In genomic region chr6:43803783-43804549, GRCh38 we compare ENCODE assay signal across 13 cellular contexts. TPM values are rescaled to one million over a fixed set of nuclear protein-coding genes. Genes with fewer than 3 reads are reported as not detected.
DNase-seq lines count a peak whose midpoint lies in the region; ATAC-seq, FAIRE-seq and TF ChIP-seq lines count a peak whose summit lies in the region.
"Had no signal": no experiment of that assay in that cellular context is flagged by ENCODE, and none has a peak within 500 bp of the region (broad histone marks: within the 10 kb centered on the region; RNA-seq: fewer than 3 reads in every experiment).

No MANE protein-coding gene starts in this region.

- H3K9ac ChIP-seq in GM23248: no peak overlapping the region

- FAIRE-seq in A549 (lab: Jason Lieb, UNC): no peak

- POLR2A ChIA-PET in A549 (lab: Yijun Ruan, JAX): no interaction called here

- ATAC-seq in A549: peak; percentile 26 to 54; a peak in 3 of 6 replicates
- ATAC-seq in left lobe of liver: peak; percentile 1
- no peak for ATAC-seq in GM19023 (IDR thresholded peaks at IDR 0.05; ENCODE audit: unreplicated experiment)
- no peak for ATAC-seq in HG02884 (IDR thresholded peaks at IDR 0.05; ENCODE audit: unreplicated experiment)
- ATAC-seq: CD8-positive, alpha-beta T cell had no signal

- no peaks in the 10 kb centered on the region for H4K20me1 ChIP-seq in GM23248 (ENCODE audit: insufficient read depth)

- H3K4me1 ChIP-seq in A549 (peaks cover 71% of the 10 kb centered on the region), GM23248 (ENCODE audit: insufficient read depth) (no peaks in the 10 kb centered on the region; the same call in 1 of the 2 replicates), HAP-1 (no peaks in the 10 kb centered on the region)
- H3K4me1 ChIP-seq: ascending aorta had no signal

- H3K4me3 ChIP-seq in A549: no peak overlapping the region
- no peak overlapping the region for H3K4me3 ChIP-seq in GM23248
- no peak overlapping the region for H3K4me3 ChIP-seq in HAP-1
- H3K4me3 ChIP-seq: ascending aorta, thoracic aorta had no signal

- TF ChIP-seq CTCF in A549 (IDR thresholded peaks at IDR 0.05): no peak

- no peaks in the 10 kb centered on the region for H3K79me2 ChIP-seq in GM23248 (ENCODE audit: insufficient read depth)

- no peak for TF ChIP-seq RAD21 in A549 (conservative IDR thresholded peaks at IDR 0.05 in 1 of 2, IDR thresholded peaks at IDR 0.05 in 1 of 2)

- H3K27ac ChIP-seq in A549: peak overlapping the region; percentile 49 to 79; a peak in 5 of 6 replicates
- no peak overlapping the region for H3K27ac ChIP-seq in GM23248
- H3K27ac ChIP-seq: ascending aorta, thoracic aorta had no signal

- CTCF ChIA-PET in A549 (lab: Yijun Ruan, JAX): interaction anchor here (0.9 to 1.1 kb wide), 2 partner anchors 30 to 271 kb away, joined by 3 to 4 read pairs; no protein-coding TSS in a partner anchor

- H3K27me3 ChIP-seq in GM23248 (replicated peaks; ENCODE audit: insufficient read depth) (no peaks in the 10 kb centered on the region), HAP-1 (ENCODE audit: low read depth) (no peaks in the 10 kb centered on the region)
- H3K27me3 ChIP-seq: ascending aorta had no signal

- H3K36me3 ChIP-seq in GM23248 (ENCODE audit: low read depth): no peaks in the 10 kb centered on the region
- H3K36me3 ChIP-seq in HAP-1 (replicated peaks): no peaks in the 10 kb centered on the region
- H3K36me3 ChIP-seq: ascending aorta, thoracic aorta had no signal

- H3K4me2 ChIP-seq in A549: peak overlapping the region; percentile 40; the same call in 2 of the 3 replicates
- no peak overlapping the region for H3K4me2 ChIP-seq in GM23248 (ENCODE audit: unreplicated experiment)

- H3K9me3 ChIP-seq in A549 (no peaks in the 10 kb centered on the region), GM23248 (ENCODE audit: low read depth) (no peaks in the 10 kb centered on the region), HAP-1 (no peaks in the 10 kb centered on the region)
- H3K9me3 ChIP-seq: ascending aorta, thoracic aorta had no signal

- DNase-seq in A549 (ENCODE audit: low read depth in 1 of 2, low spot score in 1 of 2) (no peak), GM23248 (peak; percentile 58), amniotic epithelial cell (ENCODE audit: low read depth) (peak; percentile 64), left lobe of liver (ENCODE audit: low spot score) (no peak), HAP-1 (ENCODE audit: low spot score in 2 of 2) (no peak), dedifferentiated amniotic fluid mesenchymal stem cell (ENCODE audit: extremely low spot score) (no peak)
- DNase-seq: activated CD4-positive, CD25-positive, alpha-beta regulatory T cell treated with anti-CD3 and anti-CD28 coated beads, Interleukin-2, amount 50 U/mL, for 72 hours; CD8-positive, alpha-beta T cell; NCI-H1417 had no signal

- H2AFZ ChIP-seq in GM23248: no peak overlapping the region

- no peaks in the 10 kb centered on the region for H3F3A ChIP-seq in GM23248 (ENCODE audit: insufficient read depth)

- no peaks in the 10 kb centered on the region for H3K9me2 ChIP-seq in GM23248 (ENCODE audit: insufficient read depth)

- in situ Hi-C loops in GM23248 (cut with MboI) (no loop called here), HAP-1 (cut with MboI; ENCODE audit: low sequenced_read_pairs) (no loop called here)

- 46% methylated on average over 2 of the region's 2 CpGs for WGBS in A549 (ENCODE audit: missing lambda C conversion rate)
- 74 to 84% methylated on average over 2 of the region's 2 CpGs for WGBS in GM23248 (ENCODE audit: low coverage in 1 of 2, low lambda C conversion rate in 2 of 2, missing lambda C conversion rate in 2 of 2), 2 experiments

- no peak for TF ChIP-seq EP300 in A549 (IDR thresholded peaks at IDR 0.05)

- no peak for TF ChIP-seq POLR2A in A549 (IDR thresholded peaks at IDR 0.05; ENCODE audit: low read length)

TF ChIP-seq in A549, 52 proteins besides CTCF, POLR2A, EP300 and RAD21:
- TF ChIP-seq ZNF302 (CRISPR knock-in tag; IDR thresholded peaks at IDR 0.05) (no peak), FOSL2 (IDR thresholded peaks at IDR 0.05) (no peak), FOSL2 (CRISPR knock-in tag; IDR thresholded peaks at IDR 0.05) (peak; percentile 58), CHD2 (IDR thresholded peaks at IDR 0.05; ENCODE audit: low read length, partially characterized antibody) (no peak), POLR2AphosphoS2 (conservative IDR thresholded peaks at IDR 0.05; ENCODE audit: low read length) (no peak), MYC (IDR thresholded peaks at IDR 0.05; ENCODE audit: borderline replicate concordance, low read length) (peak; percentile 23; the same call in 1 of the 2 replicates), USF2 (IDR thresholded peaks at IDR 0.05) (peak; percentile 35; the same call in 1 of the 2 replicates), HES2 (IDR thresholded peaks at IDR 0.05) (no peak)

RNA-seq across cellular contexts. Expression of gene VEGFA, which starts 34.0 kb away (rescaled TPM):
- polyA plus RNA-seq in A549 (2011; rRNA removed): 83.7 and 101 TPM in 2 replicates
- 71.6 and 78.6 TPM in 2 replicates for polyA plus RNA-seq in A549 (2012; cell fraction: cytosol; rRNA removed)
- polyA plus RNA-seq in A549 (2012; cell fraction: nucleus; rRNA removed): 87.2 and 111 TPM in 2 replicates
- polyA plus RNA-seq in A549 (2017; fragmentation: RNase III; extraction: RNeasy Plus Mini Kit Qiagen cat#74134 plus additional on column Dnase treatment): 35.4 to 41.1 TPM (median 35.8 TPM) in 3 replicates
- polyA minus RNA-seq in A549 (2011; rRNA and poly(A)+ RNA removed): 125 and 135 TPM in 2 replicates
- 197 and 241 TPM in 2 replicates for total RNA-seq in GM23248 (2014; rRNA removed; shearing (Covaris generic))
- 9.3 and 10.7 TPM in 2 replicates for polyA plus RNA-seq in GM23248 (2016; fragmentation: Nextera tagmentation; extraction: Ambion mirVana)
- total RNA-seq in left lobe of liver: 135 TPM

Comparison
In these comparisons a context has a peak if more than half of its experiments do, and no peak if none do; other contexts are left out.
1. ATAC-seq: peak in A549 (2 of 2) and left lobe of liver (single experiment); none in GM19023 (single experiment) and HG02884 (single experiment).
2. DNase-seq: peak in GM23248 (single experiment) and amniotic epithelial cell (single experiment); none in A549 (0 of 2), left lobe of liver (single experiment), HAP-1 (0 of 2) and dedifferentiated amniotic fluid mesenchymal stem cell (single experiment).